Comparison of ENCODE assay signal across 7 cellular contexts in the genomic region with DNA sequence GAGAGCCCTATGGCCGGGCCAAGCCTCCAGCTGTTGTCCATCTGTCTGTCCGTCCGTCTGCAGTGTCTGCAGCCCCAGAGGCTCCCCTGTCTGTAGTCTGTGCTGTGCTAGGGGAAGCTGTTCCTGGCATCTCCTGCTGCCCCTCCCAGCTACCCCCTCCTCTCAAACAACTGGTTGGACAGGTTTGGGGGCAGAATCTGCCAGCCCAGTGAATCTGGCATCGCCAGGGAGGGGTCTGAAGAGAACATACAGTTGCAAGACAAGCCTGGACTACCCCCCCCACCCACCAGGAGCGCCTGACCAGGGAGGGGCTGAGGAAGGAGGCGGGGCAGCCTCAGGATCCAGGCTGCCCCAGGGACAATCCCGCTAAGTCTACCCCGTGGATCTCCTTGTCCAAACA. TPM values are rescaled to one million over a fixed set of nuclear protein-coding genes. Genes with fewer than 3 reads are reported as not detected.
DNase-seq lines count a peak whose midpoint lies in the region; ATAC-seq and TF ChIP-seq lines count a peak whose summit lies in the region.
"Not testable (repeated sequence)": the region's sequence is repeated elsewhere in the genome, so short reads cannot be mapped to it uniquely, and the experiment has no call there.

A gene with protein sequence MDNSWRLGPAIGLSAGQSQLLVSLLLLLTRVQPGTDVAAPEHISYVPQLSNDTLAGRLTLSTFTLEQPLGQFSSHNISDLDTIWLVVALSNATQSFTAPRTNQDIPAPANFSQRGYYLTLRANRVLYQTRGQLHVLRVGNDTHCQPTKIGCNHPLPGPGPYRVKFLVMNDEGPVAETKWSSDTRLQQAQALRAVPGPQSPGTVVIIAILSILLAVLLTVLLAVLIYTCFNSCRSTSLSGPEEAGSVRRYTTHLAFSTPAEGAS (minus strand): TSS at position 101 of the 400 bp plus-strand sequence. CDS start 60 bp downstream, at position 41.

- H2AFZ ChIP-seq in IMR-90 (replicated peaks; ENCODE audit: low read length, poor library complexity) = not testable (repeated sequence)

- not testable (repeated sequence) for H3K9me3 Mint-ChIP-seq in activated CD8-positive, alpha-beta memory T cell treated with anti-CD3 and anti-CD28 coated beads, Interleukin-2, amount 10 ng/mL, durations not matched to agents 7 days and 5 days (ENCODE audit: low read depth); MCF 10A (ENCODE audit: unreplicated experiment); mesothelial cell of epicardium

- not testable (repeated sequence) for H2AK9ac ChIP-seq in IMR-90 (replicated peaks; ENCODE audit: low read depth, low read length, poor library complexity)

- TSS peak; percentile 35 for BruUV-seq in IMR-90 (replicated peaks; lab: Mats Ljungman, UMichigan)
- BruUV-seq in MCF 10A (replicated peaks; lab: Mats Ljungman, UMichigan) = not testable (repeated sequence)

- not testable (repeated sequence) for H3K4me1 ChIP-seq in IMR-90 (ENCODE audit: control insufficient read depth, insufficient read depth, low read length); spleen

- POLR2A ChIA-PET in IMR-90 (lab: Charles Lee; ENCODE audit: unreplicated experiment); MCF 10A (lab: Yijun Ruan, JAX): not testable (repeated sequence)

- not testable (repeated sequence) for H4K8ac ChIP-seq in IMR-90 (ENCODE audit: low read depth in 2 of 2, low read length in 2 of 2)

- H3K56ac ChIP-seq in IMR-90 (ENCODE audit: extremely low read depth, insufficient read depth, low read length) = not testable (repeated sequence)

- TF ChIP-seq RAD21 in IMR-90 (IDR thresholded peaks at IDR 0.05; ENCODE audit: low read length) = not testable (repeated sequence)

- no CpG with 5 or more reads among the region's 8 CpGs for WGBS in IMR-90 (ENCODE audit: extremely low coverage in 2 of 2, insufficient read length in 1 of 2), 2 experiments
- no CpG with 5 or more reads among the region's 8 CpGs for WGBS in spleen, 5 donors

- H3K14ac ChIP-seq in IMR-90 (replicated peaks; ENCODE audit: low read depth, low read length) = not testable (repeated sequence)

- H3K27me3 ChIP-seq in IMR-90 (ENCODE audit: control insufficient read depth, insufficient read depth, low read length); spleen (replicated peaks in 1 of 7): not testable (repeated sequence)

- H3K4me3 ChIP-seq in IMR-90 (ENCODE audit: insufficient read depth, low read depth, low read length); spleen: not testable (repeated sequence)

- H2AK5ac ChIP-seq in IMR-90 (ENCODE audit: low read depth, low read length) = not testable (repeated sequence)

- TF ChIP-seq CTCF in IMR-90 (conservative IDR thresholded peaks at IDR 0.05; ENCODE audit: low read depth, low read length); MCF 10A (IDR thresholded peaks at IDR 0.05; ENCODE audit: unreplicated experiment); mesothelial cell of epicardium (IDR thresholded peaks at IDR 0.05; ENCODE audit: unreplicated experiment); spleen (IDR thresholded peaks at IDR 0.05 in 8 of 11, conservative IDR thresholded peaks at IDR 0.05 in 3 of 11): not testable (repeated sequence)

- not testable (repeated sequence) for TF ChIP-seq POLR2A in IMR-90 (IDR thresholded peaks at IDR 0.05; ENCODE audit: low read depth, low read length); spleen (IDR thresholded peaks at IDR 0.05)

- not testable (repeated sequence) for H3K79me1 ChIP-seq in IMR-90 (ENCODE audit: low read depth in 1 of 2, low read length in 2 of 2)

- not testable (repeated sequence) for H2BK20ac ChIP-seq in IMR-90 (ENCODE audit: low read depth, low read length)

- H2BK120ac ChIP-seq in IMR-90 (ENCODE audit: low read depth, low read length) = not testable (repeated sequence)

- H2BK15ac ChIP-seq in IMR-90 (ENCODE audit: low read depth, low read length) = not testable (repeated sequence)

- not testable (repeated sequence) for H4K91ac ChIP-seq in IMR-90 (ENCODE audit: insufficient read depth, low read depth, low read length)

- CTCF ChIA-PET in IMR-90 (lab: Yijun Ruan, JAX); activated CD8-positive, alpha-beta memory T cell treated with anti-CD3 and anti-CD28 coated beads, Interleukin-2, amount 10 ng/mL, durations not matched to agents 7 days and 5 days (lab: Charles Lee); MCF 10A (lab: Yijun Ruan, JAX): not testable (repeated sequence)

- not testable (repeated sequence) for H3K27ac Mint-ChIP-seq in T-helper 17 cell; activated CD8-positive, alpha-beta memory T cell treated with anti-CD3 and anti-CD28 coated beads, Interleukin-2, amount 10 ng/mL, durations not matched to agents 7 days and 5 days; MCF 10A (ENCODE audit: low read depth, unreplicated experiment); mesothelial cell of epicardium

- intact Hi-C loops in IMR-90 (cut with micrococcal nuclease); MCF 10A (cut with micrococcal nuclease); Right ventricle myocardium superior (cut with DNase I); spleen (cut with DNase I; ENCODE audit: low total_unique reads): not testable (repeated sequence)

- H3K36me3 Mint-ChIP-seq in T-helper 17 cell (ENCODE audit: low read depth); activated CD8-positive, alpha-beta memory T cell treated with anti-CD3 and anti-CD28 coated beads, Interleukin-2, amount 10 ng/mL, durations not matched to agents 7 days and 5 days; MCF 10A (ENCODE audit: insufficient read depth, unreplicated experiment); mesothelial cell of epicardium: not testable (repeated sequence)

- DNase-seq in IMR-90; T-helper 17 cell; activated CD8-positive, alpha-beta memory T cell treated with anti-CD3 and anti-CD28 coated beads, Interleukin-2, amount 10 ng/mL, durations not matched to agents 7 days and 5 days; MCF 10A (ENCODE audit: unreplicated experiment); Right ventricle myocardium superior; mesothelial cell of epicardium (ENCODE audit: low spot score in 2 of 2, unreplicated experiment in 2 of 2); spleen: not testable (repeated sequence)

- not testable (repeated sequence) for H3K9ac ChIP-seq in IMR-90 (ENCODE audit: low read depth, low read length)

- not testable (repeated sequence) for H3K27ac ChIP-seq in IMR-90 (ENCODE audit: insufficient read depth, low read length); spleen

- not testable (repeated sequence) for H4K5ac ChIP-seq in IMR-90 (ENCODE audit: low read depth, low read length)

- ATAC-seq in IMR-90 (ENCODE audit: low read depth); T-helper 17 cell; activated CD8-positive, alpha-beta memory T cell treated with anti-CD3 and anti-CD28 coated beads, Interleukin-2, amount 10 ng/mL, durations not matched to agents 7 days and 5 days: not testable (repeated sequence)
- peak; percentile 27 for ATAC-seq in Right ventricle myocardium superior (ENCODE audit: poor library complexity)

- dilution Hi-C loops in IMR-90 (cut with HindIII; ENCODE audit: low sequenced_read_pairs, unreplicated experiment) = not testable (repeated sequence)

- not testable (repeated sequence) for H3K4me1 Mint-ChIP-seq in T-helper 17 cell; activated CD8-positive, alpha-beta memory T cell treated with anti-CD3 and anti-CD28 coated beads, Interleukin-2, amount 10 ng/mL, durations not matched to agents 7 days and 5 days; MCF 10A (ENCODE audit: insufficient read depth, unreplicated experiment); mesothelial cell of epicardium

- H3K4ac ChIP-seq in IMR-90 (ENCODE audit: low read depth, low read length) = not testable (repeated sequence)

- H4K20me1 ChIP-seq in IMR-90 (ENCODE audit: insufficient read depth, low read length) = not testable (repeated sequence)

- not testable (repeated sequence) for H3K9me3 ChIP-seq in IMR-90 (ENCODE audit: control insufficient read depth, insufficient read depth, low read length); T-helper 17 cell (ENCODE audit: control insufficient read depth, low read length, poor library complexity, severe bottlenecking); spleen

- H3K36me3 ChIP-seq in IMR-90 (ENCODE audit: control insufficient read depth, insufficient read depth, low read length); spleen: not testable (repeated sequence)

- not testable (repeated sequence) for H3K23ac ChIP-seq in IMR-90 (ENCODE audit: low read depth, low read length)

- not testable (repeated sequence) for H3K4me2 ChIP-seq in IMR-90 (ENCODE audit: low read depth, low read length)

- not testable (repeated sequence) for H3K9me1 ChIP-seq in IMR-90 (ENCODE audit: insufficient read depth, low read length)

- in situ Hi-C loops in IMR-90 (cut with MboI; ENCODE audit: low sequenced_read_pairs) = not testable (repeated sequence)

- not testable (repeated sequence) for H3K18ac ChIP-seq in IMR-90 (ENCODE audit: low read depth, low read length)

- H2BK5ac ChIP-seq in IMR-90 (ENCODE audit: low read depth, low read length, poor library complexity, severe bottlenecking) = not testable (repeated sequence)

- H3K4me3 Mint-ChIP-seq in T-helper 17 cell; activated CD8-positive, alpha-beta memory T cell treated with anti-CD3 and anti-CD28 coated beads, Interleukin-2, amount 10 ng/mL, durations not matched to agents 7 days and 5 days; MCF 10A (ENCODE audit: unreplicated experiment); mesothelial cell of epicardium: not testable (repeated sequence)

- H3K27me3 Mint-ChIP-seq in T-helper 17 cell; activated CD8-positive, alpha-beta memory T cell treated with anti-CD3 and anti-CD28 coated beads, Interleukin-2, amount 10 ng/mL, durations not matched to agents 7 days and 5 days; MCF 10A (ENCODE audit: insufficient read depth, unreplicated experiment); mesothelial cell of epicardium (ENCODE audit: low read depth): not testable (repeated sequence)

RNA-seq across cellular contexts. Expression of the gene that starts here (rescaled TPM):
- total RNA-seq in IMR-90 (2012; rRNA removed) = 0.18 and 0.56 TPM in 2 replicates
- polyA plus RNA-seq in IMR-90 (2012; rRNA removed) = 4.6 and 5.7 TPM in 2 replicates
- 0.54 and 0.77 TPM in 2 replicates for polyA plus RNA-seq in IMR-90 (2012; cell fraction: cytosol; rRNA removed)
- 53.7 and 205 TPM in 2 replicates for polyA plus RNA-seq in IMR-90 (2012; cell fraction: nucleus; rRNA removed; ENCODE audit: low replicate concordance)
- total RNA-seq in T-helper 17 cell = 10 to 100 TPM; 52.5 to 84.2 TPM
- total RNA-seq in activated CD8-positive, alpha-beta memory T cell treated with anti-CD3 and anti-CD28 coated beads, Interleukin-2, amount 10 ng/mL, durations not matched to agents 7 days and 5 days = 10 to 100 TPM; 11.0 to 11.6 TPM
- 17.4 and 20.0 TPM in 2 replicates for total RNA-seq in MCF 10A (2022)
- total RNA-seq in Right ventricle myocardium superior = 4.4 TPM
- total RNA-seq in mesothelial cell of epicardium = 9.4 to 12.1 TPM (median 10.3 TPM) in 3 replicates
- 10 to 100 TPM; 14.2 to 31.0 (median 25.8) TPM for total RNA-seq in spleen
- 10 to 100 TPM; 11.5 to 27.4 (median 18.8) TPM for polyA plus RNA-seq in spleen
